9 cellular contexts compared by ENCODE assay signal in the genomic region with DNA sequence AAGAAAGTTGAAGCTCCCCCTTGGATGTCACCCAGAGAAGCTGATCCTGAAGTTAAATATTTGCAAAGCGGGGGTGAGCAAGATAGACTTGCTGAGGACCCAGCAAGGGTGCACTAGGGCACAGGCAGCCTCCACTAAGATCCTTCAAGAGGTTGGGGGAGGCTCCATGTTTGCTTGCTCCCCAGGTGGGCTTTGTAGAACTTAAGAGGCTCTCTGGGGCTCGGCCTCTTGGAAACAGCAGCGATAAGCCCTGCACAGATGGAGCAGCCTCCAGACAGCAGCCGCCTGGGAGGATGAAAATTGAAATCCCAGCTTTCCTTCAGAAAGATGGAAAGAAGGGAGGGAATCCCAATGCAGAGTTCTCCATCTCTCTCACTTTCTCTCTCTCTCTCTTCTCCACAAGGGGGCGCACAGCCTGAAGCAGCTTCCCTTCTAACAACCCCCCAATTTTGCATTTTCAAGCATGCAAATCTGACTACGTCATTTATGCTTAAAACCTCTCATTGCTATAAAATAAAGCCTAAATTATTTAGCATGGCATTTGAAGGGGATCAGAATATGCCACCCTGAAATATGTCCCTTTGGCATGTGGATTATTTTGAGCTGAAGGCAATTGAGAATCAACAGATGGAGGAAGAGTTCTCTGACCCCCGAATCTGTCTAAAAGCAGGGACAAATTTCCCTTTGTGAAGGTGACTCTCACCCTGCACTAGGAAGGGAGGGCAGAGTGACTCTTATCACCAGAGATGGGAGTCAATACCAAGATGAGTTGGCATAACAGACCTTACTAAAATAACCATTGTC.
A peak's percentile ranks its signal among the peaks of the same experiment; 100 is the strongest.
DNase-seq lines count a peak whose midpoint lies in the region; ATAC-seq and TF ChIP-seq lines count a peak whose summit lies in the region.
"Had no signal": no experiment of that assay in that cellular context is flagged by ENCODE, and none has a peak within 500 bp of the region (broad histone marks: within the 10 kb centered on the region; RNA-seq: fewer than 3 reads in every experiment).

No MANE protein-coding gene starts in this region.

- CTCF ChIA-PET in activated CD4-positive, alpha-beta T cell treated with anti-CD3 and anti-CD28 coated beads for 36 hours (lab: Charles Lee) = interaction anchor here (0.6 to 1.4 kb wide), 7 partner anchors 9 to 473 kb away, joined by 3 to 4 read pairs (median 3); no protein-coding TSS in a partner anchor
- CTCF ChIA-PET in activated CD8-positive, alpha-beta memory T cell treated with anti-CD3 and anti-CD28 coated beads, Interleukin-2, amount 10 ng/mL, durations not matched to agents 7 days and 5 days (lab: Charles Lee) = interaction anchor here (0.6 to 1.8 kb wide), 3 partner anchors 9 to 697 kb away, joined by 3 to 6 read pairs (median 3); no protein-coding TSS in a partner anchor

- no peak overlapping the region for H3K4me2 ChIP-seq in parathyroid adenoma (ENCODE audit: low read length)

- H3K9ac ChIP-seq in parathyroid adenoma = no peak overlapping the region

- H3K79me2 ChIP-seq in parathyroid adenoma = no peaks in the 10 kb centered on the region

- TF ChIP-seq CTCF in parathyroid adenoma (IDR thresholded peaks at IDR 0.05) = peak; percentile 30

- H3K36me3 Mint-ChIP-seq in activated CD4-positive, alpha-beta T cell treated with anti-CD3 and anti-CD28 coated beads for 36 hours (ENCODE audit: low read depth) = no peaks in the 10 kb centered on the region
- no peaks in the 10 kb centered on the region for H3K36me3 Mint-ChIP-seq in activated CD8-positive, alpha-beta memory T cell treated with anti-CD3 and anti-CD28 coated beads, Interleukin-2, amount 10 ng/mL, durations not matched to agents 7 days and 5 days
- H3K36me3 Mint-ChIP-seq: activated naive CD4-positive, alpha-beta T cell treated with anti-CD3 and anti-CD28 coated beads, Interleukin-2, amount 50 U/mL, for 24 hours had no signal

- POLR2A ChIA-PET in activated CD4-positive, alpha-beta T cell treated with anti-CD3 and anti-CD28 coated beads for 36 hours (lab: Charles Lee) = no interaction called here

- H3K9me3 ChIP-seq in parathyroid adenoma (ENCODE audit: control insufficient read depth, low read length) = peaks cover 8% of the 10 kb centered on the region

- DNase-seq in activated CD4-positive, alpha-beta T cell treated with anti-CD3 and anti-CD28 coated beads for 36 hours = peak; percentile 34
- no peak for DNase-seq in activated CD4-positive, alpha-beta T cell treated with anti-CD3 and anti-CD28 coated beads for 1 hour
- DNase-seq in KBM-7 (peak; percentile 15), amniotic stem cell (lab: John Stamatoyannopoulos, UW) (peak; percentile 6), NOMO-1 treated with DMSO at 0.1 percent for 48 hours (lab: John Stamatoyannopoulos, UW; ENCODE audit: unreplicated experiment) (no peak), posterior vena cava (ENCODE audit: low spot score) (no peak)
- no peak for DNase-seq in activated CD8-positive, alpha-beta memory T cell treated with anti-CD3 and anti-CD28 coated beads, Interleukin-2, amount 10 ng/mL, durations not matched to agents 7 days and 5 days

- in situ Hi-C loops in KBM-7 (cut with MboI; ENCODE audit: low pct_unique_long_range_greater_than_20kb, low sequenced_read_pairs) = no loop called here

- no peak overlapping the region for H3K27ac ChIP-seq in parathyroid adenoma

- H3K9me3 Mint-ChIP-seq in activated CD4-positive, alpha-beta T cell treated with anti-CD3 and anti-CD28 coated beads for 36 hours (ENCODE audit: low read depth) = peaks cover 2% of the 10 kb centered on the region
- no peaks in the 10 kb centered on the region for H3K9me3 Mint-ChIP-seq in activated CD8-positive, alpha-beta memory T cell treated with anti-CD3 and anti-CD28 coated beads, Interleukin-2, amount 10 ng/mL, durations not matched to agents 7 days and 5 days (ENCODE audit: low read depth)
- H3K9me3 Mint-ChIP-seq: activated naive CD4-positive, alpha-beta T cell treated with anti-CD3 and anti-CD28 coated beads, Interleukin-2, amount 50 U/mL, for 24 hours had no signal

- no peaks in the 10 kb centered on the region for H3K4me1 ChIP-seq in parathyroid adenoma

- H2AFZ ChIP-seq in parathyroid adenoma = no peak overlapping the region

- peaks cover 10% of the 10 kb centered on the region for H3K27me3 Mint-ChIP-seq in activated CD4-positive, alpha-beta T cell treated with anti-CD3 and anti-CD28 coated beads for 36 hours
- peaks cover 5% of the 10 kb centered on the region for H3K27me3 Mint-ChIP-seq in activated CD8-positive, alpha-beta memory T cell treated with anti-CD3 and anti-CD28 coated beads, Interleukin-2, amount 10 ng/mL, durations not matched to agents 7 days and 5 days

- H3K36me3 ChIP-seq in parathyroid adenoma (ENCODE audit: control insufficient read depth, insufficient read depth, low read length) = no peaks in the 10 kb centered on the region

- no peak overlapping the region for H3K4me3 Mint-ChIP-seq in activated CD4-positive, alpha-beta T cell treated with anti-CD3 and anti-CD28 coated beads for 36 hours
- no peak overlapping the region for H3K4me3 Mint-ChIP-seq in activated CD8-positive, alpha-beta memory T cell treated with anti-CD3 and anti-CD28 coated beads, Interleukin-2, amount 10 ng/mL, durations not matched to agents 7 days and 5 days
- H3K4me3 Mint-ChIP-seq: activated naive CD4-positive, alpha-beta T cell treated with anti-CD3 and anti-CD28 coated beads, Interleukin-2, amount 50 U/mL, for 24 hours had no signal

- no peaks in the 10 kb centered on the region for H3K27me3 ChIP-seq in parathyroid adenoma (ENCODE audit: control insufficient read depth, insufficient read depth, low read length)

- no peak overlapping the region for H3K4me3 ChIP-seq in parathyroid adenoma (ENCODE audit: low read depth, low read length)

- no peak for ATAC-seq in activated CD4-positive, alpha-beta T cell treated with anti-CD3 and anti-CD28 coated beads for 36 hours
- ATAC-seq in activated CD8-positive, alpha-beta memory T cell treated with anti-CD3 and anti-CD28 coated beads, Interleukin-2, amount 10 ng/mL, durations not matched to agents 7 days and 5 days = no peak

- H3K27ac Mint-ChIP-seq in activated CD4-positive, alpha-beta T cell treated with anti-CD3 and anti-CD28 coated beads for 36 hours = no peak overlapping the region
- H3K27ac Mint-ChIP-seq in activated CD8-positive, alpha-beta memory T cell treated with anti-CD3 and anti-CD28 coated beads, Interleukin-2, amount 10 ng/mL, durations not matched to agents 7 days and 5 days = no peak overlapping the region
- H3K27ac Mint-ChIP-seq: activated naive CD4-positive, alpha-beta T cell treated with anti-CD3 and anti-CD28 coated beads, Interleukin-2, amount 50 U/mL, for 24 hours had no signal

- H3K4me1 Mint-ChIP-seq in activated CD4-positive, alpha-beta T cell treated with anti-CD3 and anti-CD28 coated beads for 36 hours = no peaks in the 10 kb centered on the region
- H3K4me1 Mint-ChIP-seq in activated CD8-positive, alpha-beta memory T cell treated with anti-CD3 and anti-CD28 coated beads, Interleukin-2, amount 10 ng/mL, durations not matched to agents 7 days and 5 days = no peaks in the 10 kb centered on the region
- H3K4me1 Mint-ChIP-seq: activated naive CD4-positive, alpha-beta T cell treated with anti-CD3 and anti-CD28 coated beads, Interleukin-2, amount 50 U/mL, for 24 hours had no signal

- intact Hi-C loops in activated CD4-positive, alpha-beta T cell treated with anti-CD3 and anti-CD28 coated beads for 36 hours (cut with DNase I, micrococcal nuclease) = loop anchor here in 1 of 2 experiments (1.0 kb wide), 1 partner anchor 152 kb away; no protein-coding TSS in a partner anchor
- intact Hi-C loops in posterior vena cava (cut with DNase I) = no loop called here

Comparison
In these comparisons a context has a peak if more than half of its experiments do, and no peak if none do; other contexts are left out.
1. DNase-seq: peak in activated CD4-positive, alpha-beta T cell treated with anti-CD3 and anti-CD28 coated beads for 36 hours (single experiment), KBM-7 (single experiment) and amniotic stem cell (single experiment); none in activated CD4-positive, alpha-beta T cell treated with anti-CD3 and anti-CD28 coated beads for 1 hour (single experiment), NOMO-1 treated with DMSO at 0.1 percent for 48 hours (single experiment), activated CD8-positive, alpha-beta memory T cell treated with anti-CD3 and anti-CD28 coated beads, Interleukin-2, amount 10 ng/mL, durations not matched to agents 7 days and 5 days (single experiment) and posterior vena cava (single experiment).